13 cellular contexts compared by ENCODE assay signal in the genomic region with DNA sequence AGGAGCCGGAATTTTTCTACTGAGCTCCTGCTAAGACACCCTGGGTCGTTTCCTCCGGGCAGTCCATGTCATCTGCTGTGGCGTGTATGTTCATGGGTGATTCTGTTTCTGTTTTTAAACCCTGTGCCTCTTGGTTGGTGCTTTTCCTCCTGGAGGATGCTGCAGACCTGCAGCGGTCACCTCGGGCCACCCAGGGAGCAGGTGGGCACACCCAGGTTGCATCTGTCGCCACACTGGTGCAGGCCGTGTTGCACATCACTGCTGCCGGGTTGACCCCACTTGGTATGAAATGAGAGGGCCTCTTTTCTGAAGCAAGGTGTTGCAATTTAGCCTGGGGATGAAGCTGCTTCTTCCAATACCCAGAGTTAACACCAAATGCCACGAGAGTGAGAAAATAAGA.
"Had no signal": no experiment of that assay in that cellular context is flagged by ENCODE, and none has a peak within 500 bp of the region (broad histone marks: within the 10 kb centered on the region; RNA-seq: fewer than 3 reads in every experiment).

No MANE protein-coding gene starts in this region.

- DNase-seq: activated CD4-positive, alpha-beta T cell treated with anti-CD3 and anti-CD28 coated beads for 4 hours; activated naive CD4-positive, alpha-beta T cell; activated naive CD8-positive, alpha-beta T cell treated with anti-CD3 and anti-CD28 coated beads, Interleukin-2, amount 50 U/mL, for 24 hours; colonic mucosa; effector CD8-positive, alpha-beta T cell; hypothalamus; immature natural killer cell; mammary epithelial cell; nephron progenitor cell; stomach; T-cell had no signal

- ATAC-seq: activated naive CD8-positive, alpha-beta T cell treated with anti-CD3 and anti-CD28 coated beads, Interleukin-2, amount 50 U/mL, for 24 hours; T-cell had no signal

- H3K27ac ChIP-seq: colonic mucosa, tibial nerve, VCaP had no signal

- H3K4me3 ChIP-seq: colonic mucosa, stomach, tibial nerve had no signal

- H3K9me3 ChIP-seq: colonic mucosa, stomach, tibial nerve had no signal

- H3K36me3 ChIP-seq: colonic mucosa, stomach, tibial nerve had no signal

- H3K27me3 ChIP-seq: colonic mucosa, stomach, tibial nerve had no signal
